Comparison of ENCODE assay signal across 21 cellular contexts in the genomic region with DNA sequence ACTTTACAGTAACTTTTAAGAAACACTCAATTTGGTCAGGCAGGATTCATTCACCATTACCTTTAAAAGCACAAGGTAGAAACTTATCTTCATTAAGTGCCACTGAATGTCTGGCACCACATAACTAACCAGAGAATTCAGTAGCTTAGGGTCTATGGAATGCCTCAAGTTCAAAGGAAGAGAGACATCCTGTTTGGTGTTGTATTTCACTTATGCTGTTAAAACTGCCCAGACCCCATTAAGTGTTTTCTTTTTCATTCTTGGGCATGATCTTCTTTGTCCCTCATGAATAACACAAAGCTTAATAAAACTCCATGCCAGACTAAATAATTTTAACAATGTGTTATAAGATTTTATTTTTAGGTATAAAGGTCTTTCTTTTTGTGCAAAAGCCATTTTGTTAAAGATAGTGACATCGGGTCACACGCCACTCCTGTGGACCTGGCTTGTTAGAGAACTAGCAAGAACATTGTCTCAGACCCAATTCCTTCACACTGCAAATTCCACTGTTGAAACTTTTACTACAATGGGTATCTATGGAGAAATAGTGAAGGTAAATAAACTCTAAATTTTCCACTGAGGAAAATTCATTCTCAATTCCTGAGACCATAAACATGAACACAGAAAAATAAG.
A peak's percentile ranks its signal among the peaks of the same experiment; 100 is the strongest.
DNase-seq lines count a peak whose midpoint lies in the region; ATAC-seq, FAIRE-seq and TF ChIP-seq lines count a peak whose summit lies in the region.
"Had no signal": no experiment of that assay in that cellular context is flagged by ENCODE, and none has a peak within 500 bp of the region (broad histone marks: within the 10 kb centered on the region; RNA-seq: fewer than 3 reads in every experiment).

No MANE protein-coding gene starts in this region.

- H3K27ac Mint-ChIP-seq in HFFc6: 0 out of 2 replicates have a peak overlapping the region, but pooled peaks have one; percentile 29
- no peak overlapping the region for H3K27ac Mint-ChIP-seq in activated T-cell treated with anti-CD3 and anti-CD28 coated beads, Interleukin-2, amount 50 U/mL, for 24 hours
- H3K27ac Mint-ChIP-seq: CD8-positive, alpha-beta memory T cell had no signal

- DNase-seq in A673 (ENCODE audit: low spot score): peak; percentile 47
- no peak for DNase-seq in HFFc6
- no peak for DNase-seq in keratinocyte (ENCODE audit: low read depth, low spot score)
- DNase-seq in NCI-H146 treated with DMSO at 0.1 percent for 48 hours (lab: John Stamatoyannopoulos, UW; ENCODE audit: unreplicated experiment): no peak
- DNase-seq in activated T-cell treated with anti-CD3 and anti-CD28 coated beads, Interleukin-2, amount 50 U/mL, for 48 hours: no peak
- DNase-seq in activated T-cell treated with anti-CD3 and anti-CD28 coated beads, Interleukin-2, amount 50 U/mL, for 24 hours: no peak
- DNase-seq: activated effector memory CD4-positive, alpha-beta T cell treated with anti-CD3 and anti-CD28 coated beads, Interleukin-2, amount 50 U/mL, for 16 hours; adrenal gland; CD8-positive, alpha-beta memory T cell; cerebellar nuclear complex; GDM1; left ventricle myocardium inferior; NCI-H1436; NK-92 treated with Interleukin-12 subunit alpha and Interleukin-12 subunit beta, amount 100 ng/mL, for 24 hours; SHP77 treated with DMSO at 0.1 percent for 48 hours; stimulated activated CD4-positive, alpha-beta T cell treated with anti-CD3 and anti-CD28 coated beads, Interleukin-4, amount 100 ng/mL, for 4 hours; stimulated activated CD8-positive, alpha-beta memory T cell treated with anti-CD3 and anti-CD28 coated beads, Interleukin-4, amount 100 ng/mL, for 48 hours had no signal

- no peaks in the 10 kb centered on the region for H3K27me3 Mint-ChIP-seq in HFFc6 (ENCODE audit: insufficient read depth)
- no peaks in the 10 kb centered on the region for H3K27me3 Mint-ChIP-seq in activated T-cell treated with anti-CD3 and anti-CD28 coated beads, Interleukin-2, amount 50 U/mL, for 24 hours
- H3K27me3 Mint-ChIP-seq: CD8-positive, alpha-beta memory T cell had no signal

- no peaks in the 10 kb centered on the region for H3K79me2 ChIP-seq in keratinocyte (ENCODE audit: control insufficient read depth, insufficient read depth, low read length)

- peak; percentile 43 for FAIRE-seq in keratinocyte (lab: Jason Lieb, UNC)
- FAIRE-seq: GM12892 had no signal

- H3K4me3 Mint-ChIP-seq in HFFc6: no peak overlapping the region
- no peak overlapping the region for H3K4me3 Mint-ChIP-seq in activated T-cell treated with anti-CD3 and anti-CD28 coated beads, Interleukin-2, amount 50 U/mL, for 24 hours
- H3K4me3 Mint-ChIP-seq: CD8-positive, alpha-beta memory T cell had no signal

- intact Hi-C loops in A673 (cut with micrococcal nuclease; ENCODE audit: unreplicated experiment): no loop called here

- H3K9me3 ChIP-seq in A673 (ENCODE audit: low read depth, low read length, poor library complexity, severe bottlenecking) (no peaks in the 10 kb centered on the region), keratinocyte (ENCODE audit: control insufficient read depth, low read depth, low read length) (no peaks in the 10 kb centered on the region)
- H3K9me3 ChIP-seq: adrenal gland, left ventricle myocardium inferior had no signal

- no peaks in the 10 kb centered on the region for H4K20me1 ChIP-seq in keratinocyte (ENCODE audit: control insufficient read depth, extremely low read depth, insufficient read depth, low read length)

- H2AFZ ChIP-seq in keratinocyte (ENCODE audit: control insufficient read depth, low read length): peak overlapping the region; percentile 89

- CTCF ChIA-PET in A673 (lab: Charles Lee): no interaction called here

- no peaks in the 10 kb centered on the region for H3K9me1 ChIP-seq in keratinocyte (ENCODE audit: control insufficient read depth, extremely low read depth, insufficient read depth, low read length)

- H3K36me3 Mint-ChIP-seq in HFFc6 (ENCODE audit: low read depth): no peaks in the 10 kb centered on the region
- H3K36me3 Mint-ChIP-seq in activated T-cell treated with anti-CD3 and anti-CD28 coated beads, Interleukin-2, amount 50 U/mL, for 24 hours (ENCODE audit: low read depth): no peaks in the 10 kb centered on the region
- H3K36me3 Mint-ChIP-seq: CD8-positive, alpha-beta memory T cell had no signal

- TF ChIP-seq CTCF in A673 (conservative IDR thresholded peaks at IDR 0.05; ENCODE audit: low read depth, low read length) (no peak), HFFc6 (IDR thresholded peaks at IDR 0.05) (no peak), keratinocyte (optimal IDR thresholded peaks at IDR 0.05 in 1 of 3, IDR thresholded peaks at IDR 0.05 in 1 of 3, conservative IDR thresholded peaks at IDR 0.05 in 1 of 3; ENCODE audit: extremely low read depth in 1 of 3, insufficient read depth in 2 of 3, low read length in 3 of 3) (no peak)

- POLR2A ChIA-PET in A673 (lab: Charles Lee; ENCODE audit: low non-redundant PET): no interaction called here

- no peak overlapping the region for H3K27ac ChIP-seq in A673 (ENCODE audit: low read depth, low read length, poor library complexity, severe bottlenecking)
- peak overlapping the region; percentile 90 for H3K27ac ChIP-seq in keratinocyte (ENCODE audit: control insufficient read depth, insufficient read depth, low read length)
- H3K27ac ChIP-seq: adrenal gland, left ventricle myocardium inferior had no signal

- no peaks in the 10 kb centered on the region for H3K9me3 Mint-ChIP-seq in HFFc6
- H3K9me3 Mint-ChIP-seq in activated T-cell treated with anti-CD3 and anti-CD28 coated beads, Interleukin-2, amount 50 U/mL, for 24 hours: no peaks in the 10 kb centered on the region

- BruUV-seq in A673 (replicated peaks; lab: Mats Ljungman, UMichigan): no TSS peak

- H3K9ac ChIP-seq in keratinocyte (ENCODE audit: control insufficient read depth, extremely low read depth, insufficient read depth, low read length): no peak overlapping the region

- H3K4me3 ChIP-seq in A673 (ENCODE audit: low read depth, low read length, poor library complexity, severe bottlenecking): no peak overlapping the region
- H3K4me3 ChIP-seq in keratinocyte (ENCODE audit: control insufficient read depth in 2 of 3, extremely low read depth in 1 of 3, insufficient read depth in 2 of 3, low read depth in 1 of 3, low read length in 3 of 3): no peak overlapping the region
- H3K4me3 ChIP-seq: adrenal gland, left ventricle myocardium inferior, skin epidermis had no signal

- peaks cover 15% of the 10 kb centered on the region for H3K4me1 Mint-ChIP-seq in HFFc6 (ENCODE audit: low read depth)
- no peaks in the 10 kb centered on the region for H3K4me1 Mint-ChIP-seq in activated T-cell treated with anti-CD3 and anti-CD28 coated beads, Interleukin-2, amount 50 U/mL, for 24 hours (ENCODE audit: low read depth)
- H3K4me1 Mint-ChIP-seq: CD8-positive, alpha-beta memory T cell had no signal

- H3K27me3 ChIP-seq in A673 (replicated peaks; ENCODE audit: insufficient read depth, low read depth, low read length, poor library complexity) (peaks cover 23% of the 10 kb centered on the region), keratinocyte (ENCODE audit: control insufficient read depth, extremely low read depth, insufficient read depth, low read length) (no peaks in the 10 kb centered on the region)
- H3K27me3 ChIP-seq: adrenal gland had no signal

- H3K36me3 ChIP-seq in A673 (ENCODE audit: insufficient read depth, low read length, poor library complexity, severe bottlenecking) (no peaks in the 10 kb centered on the region), keratinocyte (ENCODE audit: control insufficient read depth in 2 of 2, extremely low read depth in 1 of 2, insufficient read depth in 2 of 2, low read length in 2 of 2) (no peaks in the 10 kb centered on the region)
- H3K36me3 ChIP-seq: adrenal gland, left ventricle myocardium inferior had no signal

- H3K4me2 ChIP-seq in keratinocyte (ENCODE audit: control insufficient read depth, extremely low read depth, insufficient read depth, low read depth, low read length): no peak overlapping the region

- dilution Hi-C loops in keratinocyte (cut with MboI; ENCODE audit: extremely low pct_ligation_motif_present, low sequenced_read_pairs): no loop called here

- H3K4me1 ChIP-seq in A673 (ENCODE audit: insufficient read depth, low read length, poor library complexity, severe bottlenecking) (peaks cover 19% of the 10 kb centered on the region), keratinocyte (ENCODE audit: control insufficient read depth, extremely low read depth, insufficient read depth, low read length) (peaks cover 33% of the 10 kb centered on the region)
- H3K4me1 ChIP-seq: adrenal gland had no signal

- peak; percentile 66 for ATAC-seq in SK-N-SH treated with all-trans-retinoic acid at 6 μM for 48 hours
- ATAC-seq in GM18867 (IDR thresholded peaks at IDR 0.05; ENCODE audit: unreplicated experiment): no peak

TF ChIP-seq in SK-N-SH treated with all-trans-retinoic acid at 6 μM for 48 hours, 23 proteins besides CTCF, POLR2A, EP300 and RAD21 (continues in another document):
- TF ChIP-seq POU6F1 (CRISPR knock-in tag; IDR thresholded peaks at IDR 0.05; ENCODE audit: borderline replicate concordance, low read depth): peak; percentile 94; the same call in 1 of the 2 replicates
